In genomic region chr10:46550076-46550790, GRCh38 we compare ENCODE assay signal across 1 cellular context.
TF ChIP-seq lines count a peak whose summit lies in the region.

No MANE protein-coding gene starts in this region.

TF ChIP-seq in SK-N-SH, 30 proteins besides CTCF, POLR2A, EP300 and RAD21 (continued from another document):
- TF ChIP-seq USF2 (IDR thresholded peaks at IDR 0.05; ENCODE audit: borderline replicate concordance, low read depth, low read length) = no peak
- no peak for TF ChIP-seq FOSL2 (IDR thresholded peaks at IDR 0.05; ENCODE audit: borderline replicate concordance, low read depth)
- no peak for TF ChIP-seq MXI1 (IDR thresholded peaks at IDR 0.05; ENCODE audit: low read depth, low read length)
- TF ChIP-seq GABPA (IDR thresholded peaks at IDR 0.05; ENCODE audit: low read depth) = no peak
- no peak for TF ChIP-seq NFIC (IDR thresholded peaks at IDR 0.05; ENCODE audit: borderline replicate concordance)
- TF ChIP-seq GATA2 (CRISPR knock-in tag; IDR thresholded peaks at IDR 0.05) = no peak
- TF ChIP-seq ZBTB33 (IDR thresholded peaks at IDR 0.05; ENCODE audit: borderline replicate concordance, low read depth) = no peak
- TF ChIP-seq POLR2AphosphoS5 (IDR thresholded peaks at IDR 0.05; ENCODE audit: low read depth, low read length) = no peak
- no peak for TF ChIP-seq JUND (IDR thresholded peaks at IDR 0.05)
- no peak for TF ChIP-seq TCF12 (IDR thresholded peaks at IDR 0.05)
- no peak for TF ChIP-seq FOXM1 (IDR thresholded peaks at IDR 0.05; ENCODE audit: low read depth)
- no peak for TF ChIP-seq RXRA (IDR thresholded peaks at IDR 0.05; ENCODE audit: borderline replicate concordance, low read depth)
